1 cellular context compared by ENCODE assay signal in genomic region chr5:1039210-1039548, GRCh38.
TF ChIP-seq lines count a peak whose summit lies in the region.

No MANE protein-coding gene starts in this region.

TF ChIP-seq in H1, 55 proteins besides CTCF, POLR2A, EP300 and RAD21 (continued from another document):
- TF ChIP-seq MAX (IDR thresholded peaks at IDR 0.05) = no peak
- no peak for TF ChIP-seq TCF12 (IDR thresholded peaks at IDR 0.05; ENCODE audit: low read depth, low read length)
- no peak for TF ChIP-seq SRF (IDR thresholded peaks at IDR 0.05; ENCODE audit: low read depth, low read length)
- no peak for TF ChIP-seq JUND (IDR thresholded peaks at IDR 0.05; ENCODE audit: low read length)
- no peak for TF ChIP-seq YY1 (IDR thresholded peaks at IDR 0.05; ENCODE audit: low read depth, low read length)
- TF ChIP-seq SP2 (IDR thresholded peaks at IDR 0.05; ENCODE audit: low read length) = no peak
- no peak for TF ChIP-seq POU5F1 (IDR thresholded peaks at IDR 0.05; ENCODE audit: low read depth, low read length)
- TF ChIP-seq ZNF274 (IDR thresholded peaks at IDR 0.05; ENCODE audit: borderline replicate concordance, extremely low read depth, low read length) = no peak
- TF ChIP-seq CBX8 (IDR thresholded peaks at IDR 0.05; ENCODE audit: borderline replicate concordance, low read depth, low read length) = no peak
- no peak for TF ChIP-seq CHD7 (IDR thresholded peaks at IDR 0.05; ENCODE audit: insufficient replicate concordance, low read length)
- TF ChIP-seq BRCA1 (IDR thresholded peaks at IDR 0.05; ENCODE audit: low read depth, low read length) = no peak
- TF ChIP-seq SAP30 (IDR thresholded peaks at IDR 0.05; ENCODE audit: insufficient read depth, insufficient replicate concordance, low read length) = no peak
- TF ChIP-seq TAF1 (IDR thresholded peaks at IDR 0.05; ENCODE audit: low read depth, low read length) = no peak
- TF ChIP-seq MAFK (IDR thresholded peaks at IDR 0.05; ENCODE audit: low read depth, low read length) = no peak
- no peak for TF ChIP-seq ATF3 (IDR thresholded peaks at IDR 0.05; ENCODE audit: insufficient read depth, low read depth, low read length)
- TF ChIP-seq ATF2 (IDR thresholded peaks at IDR 0.05; ENCODE audit: low read length) = no peak
